In genomic region chr6:8063762-8064637, GRCh38 we compare ENCODE assay signal across 8 cellular contexts. TPM values are rescaled to one million over a fixed set of nuclear protein-coding genes. Genes with fewer than 3 reads are reported as not detected.
DNase-seq lines count a peak whose midpoint lies in the region; ATAC-seq, FAIRE-seq and TF ChIP-seq lines count a peak whose summit lies in the region.

Gene BLOC1S5 (minus strand): TSS chr6:8064389. CDS start chr6:8064376, 13 bp downstream.

- peak; percentile 92 for ATAC-seq in GM18498 (IDR thresholded peaks at IDR 0.05; ENCODE audit: unreplicated experiment)
- peak; percentile 87 for ATAC-seq in HG02938 (IDR thresholded peaks at IDR 0.05; ENCODE audit: unreplicated experiment)
- peak; percentile 99 for ATAC-seq in psoas muscle

- WGBS in psoas muscle, 3 donors, result 0 to 1% (median 0%) methylated on average over 63 to 64 of the region's 64 CpGs

- H3K9me3 ChIP-seq in right atrium auricular region (no peaks in the 10 kb centered on the region), psoas muscle (no peaks in the 10 kb centered on the region)

- FAIRE-seq in urothelium cell line (lab: Jason Lieb, UNC), result no peak

- peak within 1 kb of the TSS; percentile 89 to 90 for H3K4me3 ChIP-seq in right atrium auricular region
- peak within 1 kb of the TSS; percentile 96 for H3K4me3 ChIP-seq in psoas muscle

- TF ChIP-seq CTCF in right atrium auricular region (IDR thresholded peaks at IDR 0.05), result peak in 1 of 2 donors; percentile 31
- no peak for TF ChIP-seq CTCF in psoas muscle (IDR thresholded peaks at IDR 0.05)

- H3K36me3 ChIP-seq in right atrium auricular region, result peaks cover 7% of the 10 kb centered on the region
- peaks cover 0 to 24% of the 10 kb centered on the region in 2 donors for H3K36me3 ChIP-seq in psoas muscle (ENCODE audit: insufficient read depth in 1 of 2, low read depth in 1 of 2)

- intact Hi-C loops in psoas muscle (cut with DNase I), result loop anchor here (2.0 to 10.0 kb wide), 4 partner anchors 149 to 342 kb away; partner anchors contain the start of gene TXNDC5 (in 2 of the 2)

- H3K4me1 ChIP-seq in right atrium auricular region (peaks cover 0 to 6% of the 10 kb centered on the region in 2 donors), psoas muscle (peaks cover 7% of the 10 kb centered on the region)

- no peaks in the 10 kb centered on the region for H3K27me3 ChIP-seq in right atrium auricular region
- H3K27me3 ChIP-seq in psoas muscle (ENCODE audit: insufficient read depth in 3 of 3, low read length in 2 of 3), result no peaks in the 10 kb centered on the region

- DNase-seq in NCI-H187 (lab: John Stamatoyannopoulos, UW) (peak; percentile 91 to 93), T-helper 2 cell (peak; percentile 88 to 98 (median 96)), right atrium auricular region (ENCODE audit: low spot score) (peak; percentile 98), psoas muscle (peak; percentile 96 to 97), urothelium cell line (ENCODE audit: low spot score) (peak; percentile 92)

- peak within 1 kb of the TSS; percentile 89 for H3K27ac ChIP-seq in angular gyrus (ENCODE audit: low read depth, low read length)
- peak within 1 kb of the TSS; percentile 89 for H3K27ac ChIP-seq in right atrium auricular region
- peak within 1 kb of the TSS; percentile 89 for H3K27ac ChIP-seq in psoas muscle

RNA-seq across cellular contexts. Expression of gene BLOC1S5, which starts in this region (rescaled TPM):
- total RNA-seq in right atrium auricular region (1 to 10 TPM; 7.3 to 7.8 TPM), psoas muscle (10 to 100 TPM in 2 of 4 donors, 1 to 10 TPM in 2; 6.2 to 13.0 (median 8.8) TPM)
- polyA plus RNA-seq in psoas muscle, result 10 to 100 TPM in 1 of 3 donors, 1 to 10 TPM in 2; 5.6 to 17.7 (median 7.6) TPM

Comparison
In these comparisons a context has a peak if more than half of its experiments do, and no peak if none do; other contexts are left out.
1. Peak in every context shown above with its lines: DNase-seq, ATAC-seq, H3K4me3 ChIP-seq and H3K27ac ChIP-seq.